In the genomic region with DNA sequence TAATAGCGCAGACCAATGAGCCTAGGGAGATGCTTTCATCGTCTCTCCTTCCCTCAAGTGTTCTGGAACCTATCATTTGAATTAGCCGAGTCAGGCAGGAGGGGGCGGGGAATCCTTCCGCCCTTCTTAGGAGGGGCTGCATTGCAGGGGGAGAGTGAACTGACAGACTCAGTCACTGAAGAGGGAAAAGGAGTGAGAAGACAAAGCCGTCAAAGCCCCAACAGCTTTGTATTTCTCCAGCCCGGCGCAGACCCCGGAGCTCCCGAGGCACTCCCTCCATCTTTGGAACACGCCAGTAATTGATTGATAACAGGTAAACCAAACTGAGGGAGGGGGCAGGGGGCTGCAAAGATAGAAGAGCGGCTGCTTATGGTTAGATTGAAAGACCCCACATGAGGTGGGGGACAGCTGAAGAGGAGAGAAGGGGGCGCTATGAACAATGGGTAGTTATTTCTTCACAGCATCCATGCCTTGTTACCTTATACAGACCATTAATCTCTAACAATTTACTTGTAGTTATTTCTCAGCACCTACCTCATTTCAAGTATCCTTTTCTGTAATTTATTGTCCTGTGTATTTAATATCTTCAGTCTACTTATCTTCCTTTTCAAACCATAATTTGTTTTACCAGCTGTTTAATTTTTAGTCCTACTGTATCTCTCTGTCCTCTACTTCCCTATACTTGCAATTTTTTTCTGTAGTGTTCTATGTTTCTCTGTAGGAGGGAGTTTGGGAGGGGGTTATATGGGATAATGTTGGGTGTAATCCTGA, we compare ENCODE assay signal across 8 cellular contexts. TPM values are rescaled to one million over a fixed set of nuclear protein-coding genes. Genes with fewer than 3 reads are reported as not detected.
DNase-seq lines count a peak whose midpoint lies in the region; ATAC-seq, FAIRE-seq and TF ChIP-seq lines count a peak whose summit lies in the region.

A gene with protein sequence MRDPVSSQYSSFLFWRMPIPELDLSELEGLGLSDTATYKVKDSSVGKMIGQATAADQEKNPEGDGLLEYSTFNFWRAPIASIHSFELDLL (plus strand): TSS at position 157 of the 771 bp plus-strand sequence. CDS start 6,828 bp downstream, outside the sequence.

- CTCF ChIA-PET in MCF 10A (lab: Yijun Ruan, JAX) = interaction anchor here (0.5 to 3.0 kb wide), 19 partner anchors 10 to 1111 kb away, joined by 3 to 18 read pairs (median 4); a partner anchor contains a TSS

- H3K27ac ChIP-seq in CD4-positive, CD25-positive, alpha-beta regulatory T cell (ENCODE audit: insufficient read depth, low read length, poor library complexity, severe bottlenecking) = peak within 1 kb of the TSS; percentile 94
- H3K27ac ChIP-seq in rectal smooth muscle tissue (ENCODE audit: low read depth, low read length) = peak within 1 kb of the TSS; percentile 96

- POLR2A ChIA-PET in MCF 10A (lab: Yijun Ruan, JAX) = interaction anchor here (0.6 to 9.4 kb wide), 10 partner anchors 11 to 739 kb away, joined by 3 to 90 read pairs (median 5); a partner anchor contains a TSS

- no peaks in the 10 kb centered on the region for H3K9me3 ChIP-seq in CD4-positive, CD25-positive, alpha-beta regulatory T cell (ENCODE audit: control insufficient read depth in 2 of 2, low read length in 2 of 2)

- H3K27ac Mint-ChIP-seq in CD4-positive, CD25-positive, alpha-beta regulatory T cell = peak within 1 kb of the TSS; percentile 97 to 98 (median 97)
- H3K27ac Mint-ChIP-seq in MCF 10A (ENCODE audit: low read depth, unreplicated experiment) = peak within 1 kb of the TSS; percentile 92

- peaks cover 35% of the 10 kb centered on the region for H3K4me1 ChIP-seq in CD4-positive, CD25-positive, alpha-beta regulatory T cell (ENCODE audit: control insufficient read depth, insufficient read depth, low read length, poor library complexity, severe bottlenecking)
- H3K4me1 ChIP-seq in rectal smooth muscle tissue (ENCODE audit: control insufficient read depth, insufficient read depth, low read length) = peaks cover 7% of the 10 kb centered on the region

- intact Hi-C loops in MCF 10A (cut with micrococcal nuclease) = loop anchor here (5.0 kb wide), 1 partner anchor 498 kb away; no protein-coding TSS in a partner anchor

- H3K9me3 Mint-ChIP-seq in CD4-positive, CD25-positive, alpha-beta regulatory T cell = peaks cover 0 to 3% (median 0%) of the 10 kb centered on the region in 7 donors
- H3K9me3 Mint-ChIP-seq in MCF 10A (ENCODE audit: unreplicated experiment) = no peaks in the 10 kb centered on the region

- peak in 1 of 3 donors; percentile 37 for DNase-seq in CD4-positive, CD25-positive, alpha-beta regulatory T cell
- DNase-seq in HTR-8/SVneo (ENCODE audit: insufficient read length, low spot score) = peak; percentile 66
- DNase-seq in MCF 10A (ENCODE audit: unreplicated experiment) = peak; percentile 61
- peak; percentile 72 for DNase-seq in iPS DF 19.7 (ENCODE audit: low read depth, low spot score)

- no peak for FAIRE-seq in HTR-8/SVneo (lab: Jason Lieb, UNC)

- H3K36me3 ChIP-seq in CD4-positive, CD25-positive, alpha-beta regulatory T cell (ENCODE audit: control insufficient read depth, insufficient read depth, low read length) = peaks cover 5% of the 10 kb centered on the region
- H3K36me3 ChIP-seq in rectal smooth muscle tissue (ENCODE audit: control insufficient read depth, insufficient read depth, low read length) = peaks cover 3% of the 10 kb centered on the region

- peak within 1 kb of the TSS; percentile 95 to 99 (median 99) for H3K4me3 Mint-ChIP-seq in CD4-positive, CD25-positive, alpha-beta regulatory T cell
- H3K4me3 Mint-ChIP-seq in MCF 10A (ENCODE audit: unreplicated experiment) = peak within 1 kb of the TSS; percentile 82

- no peaks in the 10 kb centered on the region for H3K27me3 ChIP-seq in CD4-positive, CD25-positive, alpha-beta regulatory T cell (ENCODE audit: control insufficient read depth, insufficient read depth, low read length)
- H3K27me3 ChIP-seq in rectal smooth muscle tissue (ENCODE audit: control insufficient read depth, insufficient read depth, low read length) = no peaks in the 10 kb centered on the region

- peaks cover 2 to 48% (median 30%) of the 10 kb centered on the region in 4 donors for H3K4me1 Mint-ChIP-seq in CD4-positive, CD25-positive, alpha-beta regulatory T cell
- H3K4me1 Mint-ChIP-seq in MCF 10A (ENCODE audit: insufficient read depth, unreplicated experiment) = peaks cover 54% of the 10 kb centered on the region

- H3K36me3 Mint-ChIP-seq in CD4-positive, CD25-positive, alpha-beta regulatory T cell = peaks cover 30% of the 10 kb centered on the region
- peaks cover 22% of the 10 kb centered on the region for H3K36me3 Mint-ChIP-seq in MCF 10A (ENCODE audit: insufficient read depth, unreplicated experiment)

- peak within 1 kb of the TSS; percentile 96 for H3K4me3 ChIP-seq in CD4-positive, CD25-positive, alpha-beta regulatory T cell (ENCODE audit: low read depth, low read length)
- peak within 1 kb of the TSS; percentile 94 for H3K4me3 ChIP-seq in rectal smooth muscle tissue (ENCODE audit: low read length)

- BruUV-seq in MCF 10A (replicated peaks; lab: Mats Ljungman, UMichigan) = TSS peak; percentile 19

- TF ChIP-seq CTCF in MCF 10A (IDR thresholded peaks at IDR 0.05; ENCODE audit: unreplicated experiment) = no peak

- H3K9ac ChIP-seq in rectal smooth muscle tissue (ENCODE audit: low read length) = peak within 1 kb of the TSS; percentile 96

- no peak for ATAC-seq in CD4-positive, CD25-positive, alpha-beta regulatory T cell (ENCODE audit: low read depth in 2 of 2)
- no peak for ATAC-seq in GM21528 (IDR thresholded peaks at IDR 0.05; ENCODE audit: low FRiP score, unreplicated experiment)
- ATAC-seq in GM21447 (IDR thresholded peaks at IDR 0.05; ENCODE audit: unreplicated experiment) = no peak

- peaks cover 15% of the 10 kb centered on the region for H3K27me3 Mint-ChIP-seq in CD4-positive, CD25-positive, alpha-beta regulatory T cell
- H3K27me3 Mint-ChIP-seq in MCF 10A (ENCODE audit: insufficient read depth, unreplicated experiment) = no peaks in the 10 kb centered on the region

TF ChIP-seq in PFSK-1, 5 proteins besides CTCF, POLR2A, EP300 and RAD21:
- peak; percentile 75; the same call in 1 of the 2 replicates for TF ChIP-seq TAF1 (IDR thresholded peaks at IDR 0.05; ENCODE audit: borderline replicate concordance, insufficient read depth, low read length)
- TF ChIP-seq SIN3A (IDR thresholded peaks at IDR 0.05; ENCODE audit: borderline replicate concordance, insufficient read depth, low read length) = peak; percentile 57; the same call in 1 of the 2 replicates
- peak; percentile 37; the same call in 1 of the 2 replicates for TF ChIP-seq POLR2AphosphoS5 (IDR thresholded peaks at IDR 0.05; ENCODE audit: low read depth, low read length)
- TF ChIP-seq, protein P1, sequence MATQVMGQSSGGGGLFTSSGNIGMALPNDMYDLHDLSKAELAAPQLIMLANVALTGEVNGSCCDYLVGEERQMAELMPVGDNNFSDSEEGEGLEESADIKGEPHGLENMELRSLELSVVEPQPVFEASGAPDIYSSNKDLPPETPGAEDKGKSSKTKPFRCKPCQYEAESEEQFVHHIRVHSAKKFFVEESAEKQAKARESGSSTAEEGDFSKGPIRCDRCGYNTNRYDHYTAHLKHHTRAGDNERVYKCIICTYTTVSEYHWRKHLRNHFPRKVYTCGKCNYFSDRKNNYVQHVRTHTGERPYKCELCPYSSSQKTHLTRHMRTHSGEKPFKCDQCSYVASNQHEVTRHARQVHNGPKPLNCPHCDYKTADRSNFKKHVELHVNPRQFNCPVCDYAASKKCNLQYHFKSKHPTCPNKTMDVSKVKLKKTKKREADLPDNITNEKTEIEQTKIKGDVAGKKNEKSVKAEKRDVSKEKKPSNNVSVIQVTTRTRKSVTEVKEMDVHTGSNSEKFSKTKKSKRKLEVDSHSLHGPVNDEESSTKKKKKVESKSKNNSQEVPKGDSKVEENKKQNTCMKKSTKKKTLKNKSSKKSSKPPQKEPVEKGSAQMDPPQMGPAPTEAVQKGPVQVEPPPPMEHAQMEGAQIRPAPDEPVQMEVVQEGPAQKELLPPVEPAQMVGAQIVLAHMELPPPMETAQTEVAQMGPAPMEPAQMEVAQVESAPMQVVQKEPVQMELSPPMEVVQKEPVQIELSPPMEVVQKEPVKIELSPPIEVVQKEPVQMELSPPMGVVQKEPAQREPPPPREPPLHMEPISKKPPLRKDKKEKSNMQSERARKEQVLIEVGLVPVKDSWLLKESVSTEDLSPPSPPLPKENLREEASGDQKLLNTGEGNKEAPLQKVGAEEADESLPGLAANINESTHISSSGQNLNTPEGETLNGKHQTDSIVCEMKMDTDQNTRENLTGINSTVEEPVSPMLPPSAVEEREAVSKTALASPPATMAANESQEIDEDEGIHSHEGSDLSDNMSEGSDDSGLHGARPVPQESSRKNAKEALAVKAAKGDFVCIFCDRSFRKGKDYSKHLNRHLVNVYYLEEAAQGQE (IDR thresholded peaks at IDR 0.05; ENCODE audit: insufficient read depth in 1 of 2, low read depth in 2 of 2, low read length in 2 of 2) = peak in 1 of 2 experiments; percentile 36; a peak in 1 of 4 replicates
- TF ChIP-seq FOXP2 (optimal IDR thresholded peaks at IDR 0.05; ENCODE audit: borderline replicate concordance, extremely low read depth, extremely low read length, insufficient read depth) = no peak

RNA-seq across cellular contexts. Expression of the gene that starts here (rescaled TPM):
- 3.9 TPM for total RNA-seq in CD4-positive, CD25-positive, alpha-beta regulatory T cell
- 1 to 10 TPM; 3.1 to 4.4 (median 4.2) TPM for polyA plus RNA-seq in CD4-positive, CD25-positive, alpha-beta regulatory T cell
- 3.7 TPM for polyA plus RNA-seq in PFSK-1 (2012; ENCODE audit: insufficient read length, low read depth)
- total RNA-seq in MCF 10A (2022) = 0.86 and 1.3 TPM in 2 replicates
